Comparison of ENCODE assay signal across 8 cellular contexts in genomic region chr2:168889635-168890005, GRCh38. TPM values are rescaled to one million over a fixed set of nuclear protein-coding genes. Genes with fewer than 3 reads are reported as not detected.
DNase-seq lines count a peak whose midpoint lies in the region; ATAC-seq and TF ChIP-seq lines count a peak whose summit lies in the region.

No MANE protein-coding gene starts in this region.

- WGBS in spleen, 5 donors = 41 to 55% (median 50%) methylated on average over 3 of the region's 3 CpGs

- H3K9me3 ChIP-seq in OCI-LY7 (ENCODE audit: low read length) (no peaks in the 10 kb centered on the region), spleen (no peaks in the 10 kb centered on the region)

- TF ChIP-seq POLR2A in erythroblast (IDR thresholded peaks at IDR 0.05; ENCODE audit: low read length) (no peak), spleen (IDR thresholded peaks at IDR 0.05) (no peak)

- H3K27ac ChIP-seq in OCI-LY7 (ENCODE audit: low read depth, low read length, poor library complexity, severe bottlenecking) = peak overlapping the region; percentile 49
- peak overlapping the region in 1 of 8 donors; percentile 22 for H3K27ac ChIP-seq in spleen

- DNase-seq in NCI-H2227 (lab: John Stamatoyannopoulos, UW; ENCODE audit: unreplicated experiment) (peak; percentile 43), NCI-H2227 treated with DMSO at 0.1 percent for 48 hours (lab: John Stamatoyannopoulos, UW) (no peak), OCI-LY7 (ENCODE audit: low spot score) (peak; percentile 24), erythroblast (lab: John Stamatoyannopoulos, UW) (peak; percentile 67 to 77), spleen (no peak), NCI-H510A treated with DMSO at 0.1 percent for 48 hours (lab: John Stamatoyannopoulos, UW) (no peak), NCI-H187 (lab: John Stamatoyannopoulos, UW) (no peak)

- H3K36me3 ChIP-seq in OCI-LY7 (ENCODE audit: insufficient read depth, low read length) (peaks cover 39% of the 10 kb centered on the region), spleen (peaks cover 0 to 11% (median 0%) of the 10 kb centered on the region in 6 donors)

- H3K79me2 ChIP-seq in OCI-LY7 (ENCODE audit: insufficient read depth, low read depth, low read length) = peaks cover 12% of the 10 kb centered on the region

- intact Hi-C loops in OCI-LY7 (cut with micrococcal nuclease; ENCODE audit: unreplicated experiment) = loop anchor here (10.0 kb wide), 1 partner anchor 645 kb away; the partner anchor contains the start of gene STK39
- intact Hi-C loops in spleen (cut with DNase I; ENCODE audit: low total_unique reads) = no loop called here

- no peak for TF ChIP-seq CTCF in OCI-LY7 (conservative IDR thresholded peaks at IDR 0.05; ENCODE audit: low read length)
- no peak for TF ChIP-seq CTCF in spleen (IDR thresholded peaks at IDR 0.05 in 8 of 11, conservative IDR thresholded peaks at IDR 0.05 in 3 of 11)

- H4K20me1 ChIP-seq in OCI-LY7 (ENCODE audit: insufficient read depth, low read length) = no peaks in the 10 kb centered on the region

- POLR2A ChIA-PET in OCI-LY7 (lab: Charles Lee) = no interaction called here

- H2AFZ ChIP-seq in OCI-LY7 (ENCODE audit: low read length) = peak overlapping the region; percentile 96; the same call in 1 of the 2 replicates

- no peak for ATAC-seq in GM18867 (IDR thresholded peaks at IDR 0.05; ENCODE audit: unreplicated experiment)

- BruUV-seq in OCI-LY7 (replicated peaks; lab: Mats Ljungman, UMichigan) = no TSS peak

- H3K4me2 ChIP-seq in OCI-LY7 (ENCODE audit: low read length) = peak overlapping the region; percentile 83

- no peaks in the 10 kb centered on the region for H3K27me3 ChIP-seq in spleen (replicated peaks in 1 of 7)

- H3K9me2 ChIP-seq in OCI-LY7 (ENCODE audit: insufficient read depth, low read length) = 0 out of 2 replicates have a peak, but pooled peaks cover 3% of the 10 kb centered on the region

- H3K4me3 ChIP-seq in OCI-LY7 (ENCODE audit: low read depth, low read length, poor library complexity, severe bottlenecking) (peak overlapping the region; percentile 93), spleen (peak overlapping the region in 6 of 8 donors; percentile 32 to 73 (median 54))

- H3K4me1 ChIP-seq in OCI-LY7 (ENCODE audit: insufficient read depth, low read length, poor library complexity, severe bottlenecking) (peaks cover 5% of the 10 kb centered on the region), spleen (peaks cover 3 to 17% (median 12%) of the 10 kb centered on the region in 6 donors)

- CTCF ChIA-PET in OCI-LY7 (lab: Charles Lee; ENCODE audit: unreplicated experiment) = no interaction called here

RNA-seq across cellular contexts. Expression of gene SPC25, which starts 0.6 kb away (rescaled TPM):
- total RNA-seq in OCI-LY7 (2014; rRNA removed; shearing (Covaris generic)) = 29.3 and 34.4 TPM in 2 replicates
- total RNA-seq in OCI-LY7 (2022) = 50.3 and 53.1 TPM in 2 replicates
- 1 to 10 TPM in 5 of 7 donors, under 1 TPM in 1, not detected in 1; 0.25 to 3.5 (median 2.1) TPM for total RNA-seq in spleen
- 1 to 10 TPM in 2 of 3 donors, under 1 TPM in 1; 0.54 to 4.2 (median 2.8) TPM for polyA plus RNA-seq in spleen

RNA-seq across cellular contexts. Expression of gene G6PC2, which starts 11.5 kb away (rescaled TPM):
- total RNA-seq in OCI-LY7 (2014; rRNA removed; shearing (Covaris generic)) = not detected in 2 replicates
- not detected in 2 replicates for total RNA-seq in OCI-LY7 (2022)
- total RNA-seq in spleen = not detected
- not detected for polyA plus RNA-seq in spleen

Comparison
In these comparisons a context has a peak if more than half of its experiments do, and no peak if none do; other contexts are left out.
1. DNase-seq: peak in NCI-H2227 (single experiment), OCI-LY7 (single experiment) and erythroblast (2 of 2); none in NCI-H2227 treated with DMSO at 0.1 percent for 48 hours (single experiment), spleen (single experiment), NCI-H510A treated with DMSO at 0.1 percent for 48 hours (single experiment) and NCI-H187 (0 of 2).
2. RNA of gene SPC25, which starts 0.6 kb away (total RNA-seq): 29.3 to 53.1 TPM in OCI-LY7; 0.25 to 3.5 TPM in spleen; every median in the first group is over 4 times any median in the second.